ENCODE assay signal across 8 cellular contexts in genomic region chr14:105364100-105364708, GRCh38. TPM values are rescaled to one million over a fixed set of nuclear protein-coding genes. Genes with fewer than 3 reads are reported as not detected.
DNase-seq lines count a peak whose midpoint lies in the region; ATAC-seq and TF ChIP-seq lines count a peak whose summit lies in the region.

No MANE protein-coding gene starts in this region.

- H3K4me1 ChIP-seq in vagina = peaks cover 5% of the 10 kb centered on the region

- ATAC-seq in activated T-cell treated with anti-CD3 and anti-CD28 coated beads, Interleukin-2, amount 50 U/mL, for 72 hours (replicated peaks in 1 of 2) = peak; percentile 65 to 79
- ATAC-seq in GM19395 (IDR thresholded peaks at IDR 0.05; ENCODE audit: unreplicated experiment) = no peak

- H3K27me3 Mint-ChIP-seq in activated T-cell treated with anti-CD3 and anti-CD28 coated beads, Interleukin-2, amount 50 U/mL, for 72 hours (ENCODE audit: low read depth) = no peaks in the 10 kb centered on the region
- H3K27me3 Mint-ChIP-seq in immature natural killer cell (ENCODE audit: low read depth in 3 of 3) = peaks cover 0 to 9% (median 3%) of the 10 kb centered on the region in 3 donors

- H3K36me3 Mint-ChIP-seq in activated T-cell treated with anti-CD3 and anti-CD28 coated beads, Interleukin-2, amount 50 U/mL, for 72 hours (ENCODE audit: insufficient read depth in 2 of 2) = no peaks in the 10 kb centered on the region
- H3K36me3 Mint-ChIP-seq in immature natural killer cell = peaks cover 0 to 5% (median 5%) of the 10 kb centered on the region in 3 donors

- CTCF ChIA-PET in AG04449 (lab: Yijun Ruan, JAX) = interaction anchor here (1.0 to 4.1 kb wide), 6 partner anchors 10 to 273 kb away, joined by 3 to 18 read pairs (median 5); partner anchors contain the start of gene BRF1

- TF ChIP-seq CTCF in AG04449 (IDR thresholded peaks at IDR 0.05; ENCODE audit: insufficient read depth, low read length, missing control alignments) (no peak), vagina (IDR thresholded peaks at IDR 0.05) (no peak)

- H3K4me3 ChIP-seq in AG04449 (ENCODE audit: low read depth, low read length) (peak overlapping the region; percentile 32), vagina (peak overlapping the region; percentile 16 to 44)

- peaks cover 25% of the 10 kb centered on the region for H3K4me1 Mint-ChIP-seq in activated T-cell treated with anti-CD3 and anti-CD28 coated beads, Interleukin-2, amount 50 U/mL, for 72 hours (ENCODE audit: low read depth)
- peaks cover 5 to 7% of the 10 kb centered on the region in 2 donors for H3K4me1 Mint-ChIP-seq in immature natural killer cell

- TF ChIP-seq EP300 in Ishikawa (IDR thresholded peaks at IDR 0.05; ENCODE audit: borderline replicate concordance) = no peak

- H3K27me3 ChIP-seq in vagina = no peaks in the 10 kb centered on the region

- no peaks in the 10 kb centered on the region for H3K9me3 ChIP-seq in vagina

- H3K27ac ChIP-seq in vagina = no peak overlapping the region

- peak overlapping the region; percentile 59 to 77 for H3K4me3 Mint-ChIP-seq in activated T-cell treated with anti-CD3 and anti-CD28 coated beads, Interleukin-2, amount 50 U/mL, for 72 hours
- H3K4me3 Mint-ChIP-seq in immature natural killer cell = peak overlapping the region; percentile 68 to 83 (median 74)

- TF ChIP-seq POLR2A in vagina (IDR thresholded peaks at IDR 0.05) = no peak

- POLR2A ChIA-PET in AG04449 (lab: Yijun Ruan, JAX) = interaction anchor here (0.7 kb wide), 1 partner anchor 36 kb away, joined by 3 read pairs; no protein-coding TSS in a partner anchor

- H3K9me3 Mint-ChIP-seq in activated T-cell treated with anti-CD3 and anti-CD28 coated beads, Interleukin-2, amount 50 U/mL, for 72 hours = no peaks in the 10 kb centered on the region
- no peaks in the 10 kb centered on the region for H3K9me3 Mint-ChIP-seq in immature natural killer cell

- DNase-seq in AG04449 (ENCODE audit: low read depth, low spot score) = no peak
- DNase-seq in activated T-cell treated with anti-CD3 and anti-CD28 coated beads, Interleukin-2, amount 50 U/mL, for 72 hours = peak; percentile 41 to 46
- DNase-seq in immature natural killer cell = peak; percentile 35 to 52 (median 52)
- no peak for DNase-seq in vagina (ENCODE audit: extremely low spot score in 2 of 2)
- DNase-seq in HuH-7 (ENCODE audit: low spot score) = no peak
- DNase-seq in NCI-H2081 (lab: John Stamatoyannopoulos, UW) = no peak

- H3K27ac Mint-ChIP-seq in activated T-cell treated with anti-CD3 and anti-CD28 coated beads, Interleukin-2, amount 50 U/mL, for 72 hours = no peak overlapping the region
- H3K27ac Mint-ChIP-seq in immature natural killer cell = peak overlapping the region in 1 of 6 donors; percentile 56

- no peak for TF ChIP-seq RAD21 in Ishikawa (IDR thresholded peaks at IDR 0.05; ENCODE audit: low read depth)

- intact Hi-C loops in vagina (cut with DNase I) = no loop called here

- peaks cover 0 to 11% of the 10 kb centered on the region in 2 donors for H3K36me3 ChIP-seq in vagina

TF ChIP-seq in Ishikawa, 13 proteins besides CTCF, POLR2A, EP300 and RAD21:
- TF ChIP-seq EGR1 (IDR thresholded peaks at IDR 0.05) (peak; percentile 43; the same call in 1 of the 2 replicates), FOXM1 (IDR thresholded peaks at IDR 0.05; ENCODE audit: borderline replicate concordance, low read depth) (no peak), REST (IDR thresholded peaks at IDR 0.05; ENCODE audit: low read depth) (no peak), YY1 (IDR thresholded peaks at IDR 0.05; ENCODE audit: low read depth) (no peak), TAF1 (IDR thresholded peaks at IDR 0.05; ENCODE audit: low read depth) (no peak), CREB1 (IDR thresholded peaks at IDR 0.05; ENCODE audit: low read depth) (no peak), MAX (IDR thresholded peaks at IDR 0.05) (peak; percentile 17; the same call in 1 of the 2 replicates), USF1 (IDR thresholded peaks at IDR 0.05) (no peak), CEBPB (IDR thresholded peaks at IDR 0.05) (no peak), ZBTB7A (IDR thresholded peaks at IDR 0.05; ENCODE audit: low read depth) (peak; percentile 62; the same call in 1 of the 2 replicates), TCF12 (IDR thresholded peaks at IDR 0.05; ENCODE audit: low read depth) (no peak), TEAD4 (IDR thresholded peaks at IDR 0.05) (no peak), NFIC (IDR thresholded peaks at IDR 0.05) (no peak)

RNA-seq across cellular contexts. Expression of gene TEX22, which starts 34.1 kb away (rescaled TPM):
- total RNA-seq in activated T-cell treated with anti-CD3 and anti-CD28 coated beads, Interleukin-2, amount 50 U/mL, for 72 hours = 1 to 10 TPM; 1.8 to 3.3 TPM
- 1 to 10 TPM in 1 of 3 donors, under 1 TPM in 2; 0.52 to 1.0 (median 0.79) TPM for polyA plus RNA-seq in immature natural killer cell
- total RNA-seq in vagina = not detected

RNA-seq across cellular contexts. Expression of gene PACS2, which starts 49.7 kb away (rescaled TPM):
- total RNA-seq in activated T-cell treated with anti-CD3 and anti-CD28 coated beads, Interleukin-2, amount 50 U/mL, for 72 hours = 10 to 100 TPM; 36.5 to 44.9 TPM
- 1 to 10 TPM; 2.0 to 3.3 (median 2.7) TPM for polyA plus RNA-seq in immature natural killer cell
- 64.8 TPM for total RNA-seq in vagina

RNA-seq across cellular contexts. Expression of gene MTA1, which starts 55.4 kb away (rescaled TPM):
- 100 to 1,000 TPM; 125 to 140 TPM for total RNA-seq in activated T-cell treated with anti-CD3 and anti-CD28 coated beads, Interleukin-2, amount 50 U/mL, for 72 hours
- polyA plus RNA-seq in immature natural killer cell = 1 to 10 TPM in 2 of 3 donors, under 1 TPM in 1; 0.82 to 3.0 (median 2.8) TPM
- total RNA-seq in vagina = 82.7 TPM

Comparison
In these comparisons a context has a peak if more than half of its experiments do, and no peak if none do; other contexts are left out.
1. DNase-seq: peak in activated T-cell treated with anti-CD3 and anti-CD28 coated beads, Interleukin-2, amount 50 U/mL, for 72 hours (2 of 2) and immature natural killer cell (3 of 3); none in AG04449 (single experiment), vagina (0 of 2), HuH-7 (single experiment) and NCI-H2081 (0 of 2).